In the genomic region with DNA sequence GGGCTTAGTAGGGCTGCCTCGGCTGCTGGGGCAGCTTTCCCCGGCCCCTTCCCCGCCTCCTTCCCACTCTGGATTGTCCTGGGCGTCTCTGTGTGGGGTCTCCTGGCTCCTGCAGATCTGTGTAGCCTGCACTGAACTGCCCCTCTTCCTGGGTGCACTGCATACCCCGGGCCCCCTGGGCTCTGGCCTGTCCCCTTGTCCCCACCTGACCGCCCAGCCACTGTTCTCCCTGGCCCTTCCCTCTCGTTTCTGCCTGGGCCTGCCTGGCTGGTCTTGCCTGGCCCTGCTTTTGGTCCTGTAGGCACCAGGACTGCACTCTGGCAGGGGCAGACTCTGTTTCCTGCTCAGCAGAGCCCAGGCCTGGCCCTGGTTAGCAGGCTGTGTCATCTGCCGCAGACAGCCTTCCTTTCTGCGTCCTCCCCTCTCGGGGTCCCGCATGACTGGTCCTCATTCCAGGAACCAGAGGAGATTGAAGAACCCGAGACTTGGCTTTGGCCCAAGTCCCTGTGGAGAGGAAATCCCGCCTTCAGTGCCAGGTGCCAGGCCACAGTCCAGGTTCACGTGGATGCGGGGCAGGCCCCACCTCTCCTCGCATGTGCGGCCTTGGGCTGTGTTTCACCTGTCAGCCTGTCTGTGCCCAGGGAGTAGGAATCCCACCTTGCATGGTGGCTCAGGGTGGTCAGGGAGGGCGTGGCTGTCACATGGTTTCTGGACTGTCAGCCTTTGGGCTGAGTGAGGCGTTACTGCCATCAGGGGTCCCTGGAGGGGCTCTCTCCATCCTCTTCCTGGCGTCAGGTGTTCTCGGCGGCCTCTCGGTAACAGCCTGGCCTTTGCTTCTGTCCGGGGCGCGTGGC, we compare ENCODE assay signal across 10 cellular contexts. TPM values are rescaled to one million over a fixed set of nuclear protein-coding genes. Genes with fewer than 3 reads are reported as not detected.
DNase-seq lines count a peak whose midpoint lies in the region; ATAC-seq lines count a peak whose summit lies in the region.
"Had no signal": no experiment of that assay in that cellular context is flagged by ENCODE, and none has a peak within 500 bp of the region (broad histone marks: within the 10 kb centered on the region; RNA-seq: fewer than 3 reads in every experiment).

No MANE protein-coding gene starts in this region.

- no peaks in the 10 kb centered on the region for H3K36me3 Mint-ChIP-seq in stimulated activated effector memory CD8-positive, alpha-beta T cell treated with anti-CD3 and anti-CD28 coated beads, Interleukin-12 subunit alpha, Interleukin-12 subunit beta, amount 100 ng/mL, for 72 hours

- no peaks in the 10 kb centered on the region for H3K9me3 ChIP-seq in effector memory CD4-positive, alpha-beta T cell (ENCODE audit: control insufficient read depth, low read length)
- H3K9me3 ChIP-seq: A549 had no signal

- no peaks in the 10 kb centered on the region for H3K27me3 ChIP-seq in effector memory CD4-positive, alpha-beta T cell (replicated peaks; ENCODE audit: control insufficient read depth, insufficient read depth, low read length, poor library complexity, severe bottlenecking)

- peaks cover 28% of the 10 kb centered on the region for H3K4me1 ChIP-seq in effector memory CD4-positive, alpha-beta T cell (ENCODE audit: control insufficient read depth, insufficient read depth, low read length, poor library complexity, severe bottlenecking)
- H3K4me1 ChIP-seq: A549 had no signal

- peak overlapping the region; percentile 72 for H3K4me3 Mint-ChIP-seq in stimulated activated effector memory CD8-positive, alpha-beta T cell treated with anti-CD3 and anti-CD28 coated beads, Interleukin-12 subunit alpha, Interleukin-12 subunit beta, amount 100 ng/mL, for 72 hours

- H3K27ac ChIP-seq in effector memory CD4-positive, alpha-beta T cell (ENCODE audit: insufficient read depth, low read length, poor library complexity, severe bottlenecking), result no peak overlapping the region
- H3K27ac ChIP-seq: A549 had no signal

- no peaks in the 10 kb centered on the region for H3K9me3 Mint-ChIP-seq in stimulated activated effector memory CD8-positive, alpha-beta T cell treated with anti-CD3 and anti-CD28 coated beads, Interleukin-12 subunit alpha, Interleukin-12 subunit beta, amount 100 ng/mL, for 72 hours

- peaks cover 49% of the 10 kb centered on the region for H3K4me1 Mint-ChIP-seq in stimulated activated effector memory CD8-positive, alpha-beta T cell treated with anti-CD3 and anti-CD28 coated beads, Interleukin-12 subunit alpha, Interleukin-12 subunit beta, amount 100 ng/mL, for 72 hours

- no peaks in the 10 kb centered on the region for H3K36me3 ChIP-seq in effector memory CD4-positive, alpha-beta T cell (ENCODE audit: control insufficient read depth, insufficient read depth, low read length)

- no peak for ATAC-seq in stimulated activated effector memory CD8-positive, alpha-beta T cell treated with anti-CD3 and anti-CD28 coated beads, Interleukin-12 subunit alpha, Interleukin-12 subunit beta, amount 100 ng/mL, for 72 hours
- ATAC-seq: A549 had no signal

- DNase-seq in NCI-H748 (lab: John Stamatoyannopoulos, UW; ENCODE audit: unreplicated experiment) (peak; percentile 22), NCI-H748 treated with DMSO at 0.1 percent for 48 hours (lab: John Stamatoyannopoulos, UW) (no peak), NCI-H2029 (lab: John Stamatoyannopoulos, UW) (peak; percentile 83), cardiac septum (ENCODE audit: low spot score) (peak; percentile 55), NCI-H2227 (lab: John Stamatoyannopoulos, UW; ENCODE audit: unreplicated experiment) (no peak)
- no peak for DNase-seq in stimulated activated effector memory CD8-positive, alpha-beta T cell treated with anti-CD3 and anti-CD28 coated beads, Interleukin-12 subunit alpha, Interleukin-12 subunit beta, amount 100 ng/mL, for 72 hours (ENCODE audit: low spot score in 2 of 2)
- no peak for DNase-seq in stimulated activated CD4-positive, alpha-beta T cell treated with anti-CD3 and anti-CD28 coated beads, Interleukin-4, amount 100 ng/mL, for 4 hours
- DNase-seq in effector memory CD4-positive, alpha-beta T cell, result no peak
- DNase-seq: T-helper 2 cell had no signal

- H3K27ac Mint-ChIP-seq in stimulated activated effector memory CD8-positive, alpha-beta T cell treated with anti-CD3 and anti-CD28 coated beads, Interleukin-12 subunit alpha, Interleukin-12 subunit beta, amount 100 ng/mL, for 72 hours, result no peak overlapping the region

- intact Hi-C loops in cardiac septum (cut with DNase I), result no loop called here

- no peak overlapping the region for H3K4me3 ChIP-seq in effector memory CD4-positive, alpha-beta T cell (ENCODE audit: insufficient read depth, low read depth, low read length, poor library complexity, severe bottlenecking)
- H3K4me3 ChIP-seq: A549 had no signal

RNA-seq across cellular contexts. Expression of gene INPP5A, which starts 9.2 kb away (rescaled TPM):
- total RNA-seq in cardiac septum, result 121 TPM

Comparison
In these comparisons a context has a peak if more than half of its experiments do, and no peak if none do; other contexts are left out.
1. DNase-seq: peak in NCI-H748 (single experiment), NCI-H2029 (single experiment) and cardiac septum (single experiment); none in NCI-H748 treated with DMSO at 0.1 percent for 48 hours (single experiment), stimulated activated effector memory CD8-positive, alpha-beta T cell treated with anti-CD3 and anti-CD28 coated beads, Interleukin-12 subunit alpha, Interleukin-12 subunit beta, amount 100 ng/mL, for 72 hours (0 of 2), stimulated activated CD4-positive, alpha-beta T cell treated with anti-CD3 and anti-CD28 coated beads, Interleukin-4, amount 100 ng/mL, for 4 hours (0 of 2), NCI-H2227 (single experiment) and effector memory CD4-positive, alpha-beta T cell (0 of 3).